9 cellular contexts compared by ENCODE assay signal in genomic region chr20:40838516-40838915, GRCh38.
"Had no signal": no experiment of that assay in that cellular context is flagged by ENCODE, and none has a peak within 500 bp of the region (broad histone marks: within the 10 kb centered on the region; RNA-seq: fewer than 3 reads in every experiment).

No MANE protein-coding gene starts in this region.

- DNase-seq: GM23248, GOT3, H7, H9, HCEC 1CT, HFFc6 had no signal

- ATAC-seq: GM23338, HCT116 had no signal

- H3K36me3 ChIP-seq: HAP-1 had no signal

- H3K4me3 ChIP-seq: GM23248, GM23338, HAP-1 had no signal

- H3K4me1 ChIP-seq: HAP-1 had no signal

- H3K9me3 ChIP-seq: HAP-1 had no signal
